In the genomic region with DNA sequence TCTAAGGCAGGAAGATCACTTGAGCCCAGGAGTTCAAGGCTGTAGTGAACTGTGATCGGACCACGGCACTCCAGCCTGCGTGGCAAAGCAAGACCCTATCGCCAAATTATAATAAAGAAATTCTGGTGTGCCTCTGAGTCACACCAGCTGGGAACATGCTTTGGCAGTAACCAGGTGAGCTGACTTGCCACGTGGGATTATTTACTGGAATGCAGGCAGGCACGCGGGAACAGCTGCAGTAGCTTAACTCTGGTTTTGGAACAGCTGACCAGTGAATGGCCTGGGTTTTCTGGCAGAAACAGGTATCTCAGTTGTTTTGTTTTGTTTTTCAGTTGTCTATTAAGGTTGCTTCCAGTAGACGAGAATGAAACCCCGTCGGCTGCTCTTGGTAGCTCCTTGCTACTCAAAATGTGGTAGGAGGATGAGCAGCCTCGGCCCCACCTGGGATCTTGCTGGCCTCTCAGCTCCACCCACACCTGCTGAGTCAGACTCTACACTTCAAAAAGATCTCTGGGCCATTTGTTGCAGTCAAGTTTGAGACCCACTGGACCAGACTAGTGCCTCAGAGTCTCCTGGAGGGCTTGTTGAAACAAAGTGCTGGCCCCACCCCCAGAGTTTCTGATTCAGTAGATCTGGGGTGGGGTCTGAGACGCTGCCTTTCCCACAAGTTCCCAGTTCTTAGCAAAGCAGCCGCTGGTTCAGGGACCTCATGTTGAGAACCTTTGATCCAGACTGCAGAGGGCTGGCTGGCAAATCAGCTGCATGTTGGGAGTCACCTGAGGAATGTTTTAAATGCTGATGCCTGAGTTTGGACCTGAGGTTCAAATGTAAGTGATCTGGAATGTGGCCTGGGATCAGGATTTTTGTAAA, we compare ENCODE assay signal across 9 cellular contexts. TPM values are rescaled to one million over a fixed set of nuclear protein-coding genes. Genes with fewer than 3 reads are reported as not detected.
A peak's percentile ranks its signal among the peaks of the same experiment; 100 is the strongest.
DNase-seq lines count a peak whose midpoint lies in the region; ATAC-seq and TF ChIP-seq lines count a peak whose summit lies in the region.
"Had no signal": no experiment of that assay in that cellular context is flagged by ENCODE, and none has a peak within 500 bp of the region (broad histone marks: within the 10 kb centered on the region; RNA-seq: fewer than 3 reads in every experiment).

No MANE protein-coding gene starts in this region.

- H3K27ac ChIP-seq in HCT116 (ENCODE audit: low read depth, low read length) (peak overlapping the region; percentile 46; the same call in 1 of the 2 replicates), RWPE1 (peak overlapping the region; percentile 86), esophagus squamous epithelium (peak overlapping the region; percentile 78 to 83 (median 82)), psoas muscle (peak overlapping the region; percentile 85), ovary (no peak overlapping the region)

- H3K9me3 ChIP-seq in HCT116 (ENCODE audit: control insufficient read depth in 1 of 2, insufficient read depth in 1 of 2, low read depth in 1 of 2, low read length in 2 of 2) (no peaks in the 10 kb centered on the region), esophagus squamous epithelium (no peaks in the 10 kb centered on the region), psoas muscle (no peaks in the 10 kb centered on the region), ovary (no peaks in the 10 kb centered on the region)

- no peaks in the 10 kb centered on the region for H4K20me1 ChIP-seq in HCT116 (ENCODE audit: insufficient read depth)

- TF ChIP-seq POLR2A in HCT116 (IDR thresholded peaks at IDR 0.05; ENCODE audit: borderline replicate concordance, extremely low read depth, insufficient read depth, insufficient read length) (no peak), esophagus squamous epithelium (IDR thresholded peaks at IDR 0.05) (no peak), ovary (IDR thresholded peaks at IDR 0.05) (no peak)

- WGBS in esophagus squamous epithelium, 2 donors, result 23 to 49% methylated on average over 10 to 12 of the region's 13 CpGs
- WGBS in psoas muscle, 3 donors, result 25 to 41% (median 27%) methylated on average over 13 of the region's 13 CpGs
- 34 to 37% (median 35%) methylated on average over 13 of the region's 13 CpGs for WGBS in ovary, 3 donors

- no TSS peak for BruUV-seq in HCT116 (replicated peaks; lab: Mats Ljungman, UMichigan)

- TF ChIP-seq EP300 in ovary (IDR thresholded peaks at IDR 0.05), result no peak

- H3K9me2 ChIP-seq in HCT116 (ENCODE audit: insufficient read depth), result no peaks in the 10 kb centered on the region

- TF ChIP-seq RAD21 in HCT116 (IDR thresholded peaks at IDR 0.05; ENCODE audit: low read depth), result no peak

- DNase-seq in HCT116 (ENCODE audit: low read depth, low spot score) (peak; percentile 27), RWPE1 (ENCODE audit: low spot score) (peak; percentile 85), esophagus squamous epithelium (lab: John Stamatoyannopoulos, UW) (no peak), psoas muscle (no peak), ovary (no peak)
- DNase-seq: cortex of kidney had no signal

- ATAC-seq in HCT116 (peak; percentile 74), psoas muscle (peak; percentile 63 to 74 (median 74)), GM21447 (IDR thresholded peaks at IDR 0.05; ENCODE audit: unreplicated experiment) (no peak), HG03045 (IDR thresholded peaks at IDR 0.05; ENCODE audit: unreplicated experiment) (no peak), GM18861 (IDR thresholded peaks at IDR 0.05; ENCODE audit: unreplicated experiment) (no peak)

- CTCF ChIA-PET in HCT116 (lab: Charles Lee) (interaction anchor here (0.8 to 3.9 kb wide), 6 partner anchors 9 to 335 kb away, joined by 3 to 29 read pairs (median 4); no protein-coding TSS in a partner anchor), RWPE1 (lab: Yijun Ruan, JAX) (interaction anchor here (0.6 to 1.2 kb wide), 4 partner anchors 23 to 176 kb away, joined by 3 to 7 read pairs (median 4); no protein-coding TSS in a partner anchor)

- peak overlapping the region; percentile 22; the same call in 1 of the 2 replicates for H3K9ac ChIP-seq in HCT116 (ENCODE audit: low read length)

- H3K79me2 ChIP-seq in HCT116 (ENCODE audit: insufficient read depth, low read length), result no peaks in the 10 kb centered on the region

- H3K36me3 ChIP-seq in HCT116 (ENCODE audit: control insufficient read depth in 1 of 2, insufficient read depth in 2 of 2, low read length in 2 of 2) (no peaks in the 10 kb centered on the region; a peak in 1 of 4 replicates), esophagus squamous epithelium (peaks cover 10 to 79% (median 21%) of the 10 kb centered on the region in 3 donors), psoas muscle (ENCODE audit: insufficient read depth in 1 of 2, low read depth in 1 of 2) (peaks cover 0 to 27% of the 10 kb centered on the region in 2 donors), ovary (no peaks in the 10 kb centered on the region)

- intact Hi-C loops in HCT116 (cut with micrococcal nuclease), result no loop called here
- intact Hi-C loops in esophagus squamous epithelium (cut with DNase I), result loop anchor here (10.0 kb wide), 1 partner anchor 71 kb away; the partner anchor contains the start of gene ZNF710
- intact Hi-C loops in psoas muscle (cut with DNase I), result loop anchor here in 1 of 2 donors (5.0 kb wide), 1 partner anchor 183 kb away; the partner anchor contains the start of gene AP3S2
- intact Hi-C loops in ovary (cut with DNase I), result loop anchor here in 3 of 4 donors (10.0 kb wide), 4 partner anchors 171 to 331 kb away; partner anchors contain the start of gene AP3S2 (in 1 of the 3)

- POLR2A ChIA-PET in HCT116 (lab: Charles Lee), result interaction anchor here (0.7 to 1.4 kb wide), 2 partner anchors 11 to 316 kb away, joined by 3 to 4 read pairs; no protein-coding TSS in a partner anchor
- POLR2A ChIA-PET in RWPE1 (lab: Yijun Ruan, JAX; ENCODE audit: low non-redundant PET), result interaction anchor here (1.0 kb wide), 1 partner anchor 182 kb away, joined by 4 read pairs; the partner anchor contains the start of gene AP3S2

- TF ChIP-seq CTCF in HCT116 (IDR thresholded peaks at IDR 0.05 in 2 of 3, conservative IDR thresholded peaks at IDR 0.05 in 1 of 3; ENCODE audit: borderline replicate concordance in 1 of 3, insufficient read depth in 1 of 3, low read depth in 2 of 3, low read length in 2 of 3) (no peak), RWPE1 (conservative IDR thresholded peaks at IDR 0.05; ENCODE audit: low read depth) (no peak), esophagus squamous epithelium (IDR thresholded peaks at IDR 0.05) (no peak), psoas muscle (IDR thresholded peaks at IDR 0.05) (no peak), ovary (IDR thresholded peaks at IDR 0.05) (no peak)

- H3K4me1 ChIP-seq in HCT116 (ENCODE audit: control insufficient read depth in 1 of 2, insufficient read depth in 2 of 2, low read length in 2 of 2) (peaks cover 17 to 22% of the 10 kb centered on the region in 2 experiments), esophagus squamous epithelium (peaks cover 16 to 39% (median 21%) of the 10 kb centered on the region in 3 donors), psoas muscle (peaks cover 29% of the 10 kb centered on the region), ovary (ENCODE audit: insufficient read depth) (no peaks in the 10 kb centered on the region)

- H3K4me2 ChIP-seq in HCT116 (ENCODE audit: low read length), result peak overlapping the region; percentile 51

- H3K27me3 ChIP-seq in HCT116 (ENCODE audit: insufficient read depth, low read length) (no peaks in the 10 kb centered on the region), esophagus squamous epithelium (no peaks in the 10 kb centered on the region), psoas muscle (ENCODE audit: insufficient read depth in 3 of 3, low read length in 2 of 3) (no peaks in the 10 kb centered on the region), ovary (no peaks in the 10 kb centered on the region)

- H3K4me3 ChIP-seq in HCT116 (replicated peaks in 1 of 2; ENCODE audit: low read depth in 1 of 2, low read length in 2 of 2), result 0 out of 4 replicates have a peak overlapping the region, but pooled peaks of 1 of the 2 experiments have one; percentile 2
- H3K4me3 ChIP-seq in esophagus squamous epithelium, result peak overlapping the region in 1 of 4 donors; percentile 6
- peak overlapping the region; percentile 29 for H3K4me3 ChIP-seq in psoas muscle
- no peak overlapping the region for H3K4me3 ChIP-seq in ovary

- RAD21 ChIA-PET in HCT116 (lab: Charles Lee; ENCODE audit: low non-redundant PET in 1 of 2, low total read pairs in 2 of 2, uncharacterized antibody in 2 of 2, unreplicated experiment in 2 of 2), result no interaction called here

- no peak overlapping the region for H2AFZ ChIP-seq in HCT116 (ENCODE audit: low read depth, low read length, poor library complexity, severe bottlenecking)

TF ChIP-seq in HCT116, 20 proteins besides CTCF, POLR2A, EP300 and RAD21:
- TF ChIP-seq JUND (IDR thresholded peaks at IDR 0.05) (peak; percentile 53), SP1 (IDR thresholded peaks at IDR 0.05; ENCODE audit: low read depth) (peak; percentile 46; the same call in 1 of the 2 replicates), EGR1 (IDR thresholded peaks at IDR 0.05; ENCODE audit: low read depth) (0 out of 2 replicates have a peak, but pooled peaks have one; percentile 25), YY1 (IDR thresholded peaks at IDR 0.05; ENCODE audit: extremely low read depth, insufficient replicate concordance, low read depth, low read length) (no peak), MAX (IDR thresholded peaks at IDR 0.05) (peak; percentile 88), CEBPB (IDR thresholded peaks at IDR 0.05; ENCODE audit: low read depth) (no peak), SIN3A (IDR thresholded peaks at IDR 0.05; ENCODE audit: low read depth) (peak; percentile 77; the same call in 1 of the 2 replicates)
TF ChIP-seq in HCT116: peak in this region for 5.

RNA-seq across cellular contexts. Expression of gene IDH2, which starts 26.6 kb away (rescaled TPM):
- total RNA-seq in HCT116 (2021; ENCODE audit: unreplicated experiment) (48.1 TPM), esophagus squamous epithelium (100 to 1,000 TPM in 2 of 4 donors, 10 to 100 TPM in 2; 60.7 to 155 (median 103) TPM), psoas muscle (100 to 1,000 TPM; 513 to 926 (median 752) TPM), ovary (10 to 100 TPM; 13.7 to 44.6 (median 25.4) TPM)
- polyA plus RNA-seq in HCT116 (2012), result 77.3 and 78.9 TPM in 2 replicates
- polyA plus RNA-seq in psoas muscle (100 to 1,000 TPM; 365 to 759 (median 405) TPM), ovary (10 to 100 TPM; 21.3 to 27.4 TPM)

Comparison
In these comparisons a context has a peak if more than half of its experiments do, and no peak if none do; other contexts are left out.
1. ATAC-seq: peak in HCT116 (single experiment) and psoas muscle (4 of 4); none in GM21447 (single experiment), HG03045 (single experiment) and GM18861 (single experiment).
2. DNase-seq: peak in HCT116 (single experiment) and RWPE1 (single experiment); none in esophagus squamous epithelium (single experiment), psoas muscle (0 of 2) and ovary (0 of 5).
3. H3K27ac ChIP-seq: peak in HCT116 (single experiment), RWPE1 (single experiment), esophagus squamous epithelium (4 of 4) and psoas muscle (single experiment); none in ovary (0 of 2).